ENCODE assay signal across 10 cellular contexts in genomic region chr16:89958068-89958467, GRCh38. TPM values are rescaled to one million over a fixed set of nuclear protein-coding genes. Genes with fewer than 3 reads are reported as not detected.
DNase-seq lines count a peak whose midpoint lies in the region; ATAC-seq lines count a peak whose summit lies in the region.
"Had no signal": no experiment of that assay in that cellular context is flagged by ENCODE, and none has a peak within 500 bp of the region (broad histone marks: within the 10 kb centered on the region; RNA-seq: fewer than 3 reads in every experiment).

No MANE protein-coding gene starts in this region.

- H3K36me3 Mint-ChIP-seq in CD4-positive, alpha-beta memory T cell: peaks cover 9 to 33% of the 10 kb centered on the region in 2 donors

- H3K9me3 Mint-ChIP-seq in CD4-positive, alpha-beta memory T cell: no peaks in the 10 kb centered on the region

- CTCF ChIA-PET in CD4-positive, alpha-beta memory T cell (lab: Charles Lee; ENCODE audit: partially characterized antibody): no interaction called here

- no peak overlapping the region for H3K27ac Mint-ChIP-seq in CD4-positive, alpha-beta memory T cell

- H3K27me3 Mint-ChIP-seq in CD4-positive, alpha-beta memory T cell: no peaks in the 10 kb centered on the region

- H3K4me1 Mint-ChIP-seq in CD4-positive, alpha-beta memory T cell: peaks cover 0 to 1% (median 0%) of the 10 kb centered on the region in 4 donors

- peaks cover 25% of the 10 kb centered on the region for H3K36me3 ChIP-seq in SJSA1
- no peaks in the 10 kb centered on the region for H3K36me3 ChIP-seq in CD4-positive, alpha-beta memory T cell (ENCODE audit: insufficient read depth, low read length)

- H3K4me3 Mint-ChIP-seq in CD4-positive, alpha-beta memory T cell: no peak overlapping the region

- H3K4me3 ChIP-seq in SJSA1: no peak overlapping the region
- no peak overlapping the region for H3K4me3 ChIP-seq in CD4-positive, alpha-beta memory T cell (ENCODE audit: low read length in 2 of 2)
- H3K4me3 ChIP-seq: tibial artery had no signal

- H3K27ac ChIP-seq in SJSA1: no peak overlapping the region
- H3K27ac ChIP-seq in CD4-positive, alpha-beta memory T cell (ENCODE audit: low read depth, low read length): no peak overlapping the region
- H3K27ac ChIP-seq: tibial artery had no signal

- peak; percentile 53 to 69 for ATAC-seq in left cardiac atrium

- intact Hi-C loops in left cardiac atrium (cut with DNase I): no loop called here
- intact Hi-C loops in CD4-positive, alpha-beta memory T cell (cut with micrococcal nuclease): no loop called here

- no peaks in the 10 kb centered on the region for H3K9me3 ChIP-seq in SJSA1 (replicated peaks)
- H3K9me3 ChIP-seq in CD4-positive, alpha-beta memory T cell (ENCODE audit: control insufficient read depth in 1 of 2, low read length in 2 of 2): no peaks in the 10 kb centered on the region
- H3K9me3 ChIP-seq: tibial artery had no signal

- H3K27me3 ChIP-seq in SJSA1 (replicated peaks): no peaks in the 10 kb centered on the region
- no peaks in the 10 kb centered on the region for H3K27me3 ChIP-seq in CD4-positive, alpha-beta memory T cell (ENCODE audit: insufficient read depth, low read length)
- H3K27me3 ChIP-seq: dorsolateral prefrontal cortex, tibial artery had no signal

- DNase-seq in A172 (ENCODE audit: low spot score) (peak; percentile 50), ELR (ENCODE audit: low read depth) (peak; percentile 57), SJSA1 (ENCODE audit: low read depth in 1 of 2, low spot score in 2 of 2) (peak; percentile 42 to 61), left cardiac atrium (peak; percentile 47), T-helper 9 cell (no peak), NCI-H69 (lab: John Stamatoyannopoulos, UW) (no peak)
- DNase-seq in stimulated activated CD4-positive, alpha-beta T cell treated with anti-CD3 and anti-CD28 coated beads, Interleukin-12 subunit alpha, Interleukin-12 subunit beta, amount 100 ng/mL, for 4 hours: no peak
- no peak for DNase-seq in CD4-positive, alpha-beta memory T cell

- POLR2A ChIA-PET in CD4-positive, alpha-beta memory T cell (lab: Charles Lee; ENCODE audit: partially characterized antibody): no interaction called here

- no peaks in the 10 kb centered on the region for H3K4me1 ChIP-seq in SJSA1 (replicated peaks)
- no peaks in the 10 kb centered on the region for H3K4me1 ChIP-seq in CD4-positive, alpha-beta memory T cell (ENCODE audit: insufficient read depth, low read length)
- H3K4me1 ChIP-seq: tibial artery had no signal

RNA-seq across cellular contexts. Expression of gene DEF8, which starts 9.5 kb away (rescaled TPM):
- total RNA-seq in A172 (2014; rRNA removed; shearing (Covaris generic)): 116 and 146 TPM in 2 replicates
- total RNA-seq in SJSA1 (2014; rRNA removed; shearing (Covaris generic)): 122 and 135 TPM in 2 replicates
- 10 to 100 TPM; 46.3 to 50.5 TPM for total RNA-seq in left cardiac atrium
- 10 to 100 TPM; 45.5 to 46.0 TPM for total RNA-seq in CD4-positive, alpha-beta memory T cell
- 10 to 100 TPM; 30.7 to 40.6 TPM for polyA plus RNA-seq in CD4-positive, alpha-beta memory T cell

RNA-seq across cellular contexts. Expression of gene TUBB3, which starts 34.9 kb away (rescaled TPM):
- 743 and 810 TPM in 2 replicates for total RNA-seq in A172 (2014; rRNA removed; shearing (Covaris generic))
- total RNA-seq in SJSA1 (2014; rRNA removed; shearing (Covaris generic)): 58.2 and 104 TPM in 2 replicates
- 1 to 10 TPM; 3.9 to 8.8 TPM for total RNA-seq in left cardiac atrium
- total RNA-seq in CD4-positive, alpha-beta memory T cell: under 1 TPM in 1 of 2 experiments, not detected in 1; 0.73 TPM
- polyA plus RNA-seq in CD4-positive, alpha-beta memory T cell: not detected

RNA-seq across cellular contexts. Expression of gene MC1R, which starts 39.4 kb away (rescaled TPM):
- 7.2 and 9.8 TPM in 2 replicates for total RNA-seq in A172 (2014; rRNA removed; shearing (Covaris generic))
- 5.4 and 9.2 TPM in 2 replicates for total RNA-seq in SJSA1 (2014; rRNA removed; shearing (Covaris generic))
- total RNA-seq in left cardiac atrium: 1 to 10 TPM; 1.9 to 2.3 TPM
- 10 to 100 TPM; 12.6 to 13.5 TPM for total RNA-seq in CD4-positive, alpha-beta memory T cell
- under 1 TPM in 1 of 2 donors, not detected in 1; 0.22 TPM for polyA plus RNA-seq in CD4-positive, alpha-beta memory T cell

Comparison
In these comparisons a context has a peak if more than half of its experiments do, and no peak if none do; other contexts are left out.
1. DNase-seq: peak in A172 (single experiment), ELR (single experiment), SJSA1 (2 of 2) and left cardiac atrium (single experiment); none in T-helper 9 cell (single experiment), NCI-H69 (single experiment), stimulated activated CD4-positive, alpha-beta T cell treated with anti-CD3 and anti-CD28 coated beads, Interleukin-12 subunit alpha, Interleukin-12 subunit beta, amount 100 ng/mL, for 4 hours (single experiment) and CD4-positive, alpha-beta memory T cell (0 of 5).